Comparison of ENCODE assay signal across 21 cellular contexts in genomic region chr9:114286146-114286679, GRCh38. TPM values are rescaled to one million over a fixed set of nuclear protein-coding genes. Genes with fewer than 3 reads are reported as not detected.
DNase-seq lines count a peak whose midpoint lies in the region; ATAC-seq and TF ChIP-seq lines count a peak whose summit lies in the region.
"Had no signal": no experiment of that assay in that cellular context is flagged by ENCODE, and none has a peak within 500 bp of the region (broad histone marks: within the 10 kb centered on the region; RNA-seq: fewer than 3 reads in every experiment).

No MANE protein-coding gene starts in this region.

- no peaks in the 10 kb centered on the region for H3K36me3 Mint-ChIP-seq in activated naive CD8-positive, alpha-beta T cell treated with anti-CD3 and anti-CD28 coated beads, Interleukin-2, amount 10 ng/mL, durations not matched to agents 7 days and 5 days
- no peaks in the 10 kb centered on the region for H3K36me3 Mint-ChIP-seq in activated naive CD8-positive, alpha-beta T cell treated with anti-CD3 and anti-CD28 coated beads, Interleukin-2, amount 50 U/mL, for 24 hours (ENCODE audit: low read depth)
- peaks cover 3% of the 10 kb centered on the region for H3K36me3 Mint-ChIP-seq in brain
- H3K36me3 Mint-ChIP-seq: IgD-negative memory B cell had no signal

- H3K9me3 ChIP-seq in mesenchymal stem cell (ENCODE audit: control insufficient read depth, low read length), result no peaks in the 10 kb centered on the region
- H3K9me3 ChIP-seq in tibial artery, result no peaks in the 10 kb centered on the region
- H3K9me3 ChIP-seq: BLaER1, gastrocnemius medialis, MG63 had no signal

- H3K4me1 Mint-ChIP-seq in activated naive CD8-positive, alpha-beta T cell treated with anti-CD3 and anti-CD28 coated beads, Interleukin-2, amount 10 ng/mL, durations not matched to agents 7 days and 5 days, result peaks cover 4% of the 10 kb centered on the region
- H3K4me1 Mint-ChIP-seq in activated naive CD8-positive, alpha-beta T cell treated with anti-CD3 and anti-CD28 coated beads, Interleukin-2, amount 50 U/mL, for 24 hours, result peaks cover 6% of the 10 kb centered on the region
- peaks cover 52% of the 10 kb centered on the region for H3K4me1 Mint-ChIP-seq in brain

- peaks cover 83% of the 10 kb centered on the region for H3K4me1 ChIP-seq in mesenchymal stem cell (ENCODE audit: control insufficient read depth, insufficient read depth, low read depth, low read length)
- peaks cover 0 to 19% (median 10%) of the 10 kb centered on the region in 4 donors for H3K4me1 ChIP-seq in tibial artery
- H3K4me1 ChIP-seq: gastrocnemius medialis had no signal

- H2BK12ac ChIP-seq in mesenchymal stem cell (ENCODE audit: low read length in 2 of 2), result no peak overlapping the region

- H3K23ac ChIP-seq in mesenchymal stem cell (ENCODE audit: low read length in 2 of 2), result no peak overlapping the region

- H3K14ac ChIP-seq in mesenchymal stem cell (ENCODE audit: low read length in 2 of 2), result no peak overlapping the region

- no peak for ATAC-seq in activated naive CD8-positive, alpha-beta T cell treated with anti-CD3 and anti-CD28 coated beads, Interleukin-2, amount 10 ng/mL, durations not matched to agents 7 days and 5 days (ENCODE audit: low read depth)
- no peak for ATAC-seq in activated naive CD8-positive, alpha-beta T cell treated with anti-CD3 and anti-CD28 coated beads, Interleukin-2, amount 50 U/mL, for 24 hours
- ATAC-seq: gastrocnemius medialis had no signal

- H3K4me3 Mint-ChIP-seq in activated naive CD8-positive, alpha-beta T cell treated with anti-CD3 and anti-CD28 coated beads, Interleukin-2, amount 10 ng/mL, durations not matched to agents 7 days and 5 days, result no peak overlapping the region
- no peak overlapping the region for H3K4me3 Mint-ChIP-seq in activated naive CD8-positive, alpha-beta T cell treated with anti-CD3 and anti-CD28 coated beads, Interleukin-2, amount 50 U/mL, for 24 hours
- no peak overlapping the region for H3K4me3 Mint-ChIP-seq in brain
- H3K4me3 Mint-ChIP-seq: central memory CD8-positive, alpha-beta T cell; IgD-negative memory B cell had no signal

- H3K36me3 ChIP-seq in mesenchymal stem cell (ENCODE audit: control insufficient read depth in 1 of 2, insufficient read depth in 2 of 2, low read depth in 1 of 2, low read length in 2 of 2) (peaks cover 0 to 61% of the 10 kb centered on the region in 2 experiments), tibial artery (no peaks in the 10 kb centered on the region)
- H3K36me3 ChIP-seq: gastrocnemius medialis had no signal

- intact Hi-C loops in tibial artery (cut with DNase I; ENCODE audit: low total_unique reads), result loop anchor here (10.0 kb wide), 1 partner anchor 201 kb away; no protein-coding TSS in a partner anchor

- no peak overlapping the region for H4K8ac ChIP-seq in mesenchymal stem cell (ENCODE audit: low read length)

- H3K27ac ChIP-seq in mesenchymal stem cell (ENCODE audit: low read length, poor library complexity, severe bottlenecking), result no peak overlapping the region
- no peak overlapping the region for H3K27ac ChIP-seq in tibial artery
- H3K27ac ChIP-seq: BLaER1, gastrocnemius medialis, HL-60 had no signal

- no peak overlapping the region for H2AFZ ChIP-seq in mesenchymal stem cell (ENCODE audit: low read depth, low read length)

- no peak overlapping the region for H3K4me3 ChIP-seq in mesenchymal stem cell (ENCODE audit: insufficient read depth in 1 of 2, low read depth in 1 of 2, low read length in 2 of 2)
- H3K4me3 ChIP-seq in tibial artery, result no peak overlapping the region
- H3K4me3 ChIP-seq: BLaER1, gastrocnemius medialis, MG63 had no signal

- TF ChIP-seq CTCF in brain (conservative IDR thresholded peaks at IDR 0.05) (no peak), tibial artery (IDR thresholded peaks at IDR 0.05) (no peak)

- H2AK5ac ChIP-seq in mesenchymal stem cell (ENCODE audit: low read length, severe bottlenecking), result peak overlapping the region; percentile 58

- peaks cover 11% of the 10 kb centered on the region for H3K79me1 ChIP-seq in mesenchymal stem cell (replicated peaks; ENCODE audit: low read length, poor library complexity, severe bottlenecking)

- H3K9ac ChIP-seq in mesenchymal stem cell (ENCODE audit: low read length), result peak overlapping the region; percentile 66

- no peaks in the 10 kb centered on the region for H3K27me3 Mint-ChIP-seq in activated naive CD8-positive, alpha-beta T cell treated with anti-CD3 and anti-CD28 coated beads, Interleukin-2, amount 10 ng/mL, durations not matched to agents 7 days and 5 days
- peaks cover 2% of the 10 kb centered on the region for H3K27me3 Mint-ChIP-seq in activated naive CD8-positive, alpha-beta T cell treated with anti-CD3 and anti-CD28 coated beads, Interleukin-2, amount 50 U/mL, for 24 hours
- no peaks in the 10 kb centered on the region for H3K27me3 Mint-ChIP-seq in brain

- no peaks in the 10 kb centered on the region for H3K27me3 ChIP-seq in mesenchymal stem cell (ENCODE audit: control insufficient read depth in 1 of 2, insufficient read depth in 1 of 2, low read length in 2 of 2)
- no peaks in the 10 kb centered on the region for H3K27me3 ChIP-seq in tibial artery
- H3K27me3 ChIP-seq: BLaER1, gastrocnemius medialis, MG63 had no signal

- H3K27ac Mint-ChIP-seq in activated naive CD8-positive, alpha-beta T cell treated with anti-CD3 and anti-CD28 coated beads, Interleukin-2, amount 10 ng/mL, durations not matched to agents 7 days and 5 days, result no peak overlapping the region
- no peak overlapping the region for H3K27ac Mint-ChIP-seq in activated naive CD8-positive, alpha-beta T cell treated with anti-CD3 and anti-CD28 coated beads, Interleukin-2, amount 50 U/mL, for 24 hours
- peak overlapping the region in 3 of 5 experiments; percentile 19 to 41 (median 36) for H3K27ac Mint-ChIP-seq in brain

- H2BK5ac ChIP-seq in mesenchymal stem cell (ENCODE audit: low read depth, low read length, poor library complexity, severe bottlenecking), result no peak overlapping the region

- H2BK15ac ChIP-seq in mesenchymal stem cell (ENCODE audit: low read depth, poor library complexity, severe bottlenecking), result peak overlapping the region; percentile 4

- no peak overlapping the region for H3K4me2 ChIP-seq in mesenchymal stem cell (ENCODE audit: low read length, poor library complexity, severe bottlenecking)
- H3K4me2 ChIP-seq: BLaER1 had no signal

- POLR2A ChIA-PET in activated naive CD8-positive, alpha-beta T cell treated with anti-CD3 and anti-CD28 coated beads, Interleukin-2, amount 10 ng/mL, durations not matched to agents 7 days and 5 days (lab: Charles Lee), result no interaction called here

- H2BK120ac ChIP-seq in mesenchymal stem cell (ENCODE audit: low read depth, low read length), result no peak overlapping the region

- H3K18ac ChIP-seq in mesenchymal stem cell (ENCODE audit: low read depth in 1 of 2, low read length in 2 of 2), result peak overlapping the region; percentile 11 to 43

- peak; percentile 2 for DNase-seq in activated naive CD8-positive, alpha-beta T cell treated with anti-CD3 and anti-CD28 coated beads, Interleukin-2, amount 10 ng/mL, durations not matched to agents 7 days and 5 days
- DNase-seq in activated naive CD8-positive, alpha-beta T cell treated with anti-CD3 and anti-CD28 coated beads, Interleukin-2, amount 50 U/mL, for 24 hours, result no peak
- no peak for DNase-seq in mesenchymal stem cell
- peak; percentile 7 to 25 for DNase-seq in tibial artery
- DNase-seq in NCI-H524 (lab: John Stamatoyannopoulos, UW), result no peak
- no peak for DNase-seq in activated effector memory CD4-positive, alpha-beta T cell treated with anti-CD3 and anti-CD28 coated beads, Interleukin-2, amount 50 U/mL, for 16 hours
- DNase-seq in T-helper 9 cell, result no peak
- DNase-seq: activated CD4-positive, alpha-beta T cell treated with anti-CD3 and anti-CD28 coated beads for 48 hours; activated naive CD4-positive, alpha-beta T cell; activated T-cell treated with anti-CD3 and anti-CD28 coated beads for 4 hours; effector CD4-positive, alpha-beta T cell; NCI-H1417 treated with DMSO at 0.1 percent for 48 hours; NCI-H526 treated with DMSO at 0.1 percent for 48 hours; stimulated activated CD8-positive, alpha-beta memory T cell treated with anti-CD3 and anti-CD28 coated beads, Interleukin-4, amount 100 ng/mL, for 48 hours had no signal

- no peak overlapping the region for H4K91ac ChIP-seq in mesenchymal stem cell (ENCODE audit: low read length)

- WGBS in mesenchymal stem cell, result 96% methylated on average over 6 of the region's 10 CpGs

- no peak overlapping the region for H3K4ac ChIP-seq in mesenchymal stem cell (ENCODE audit: low read depth in 1 of 2, low read length in 2 of 2)

- no peaks in the 10 kb centered on the region for H3K9me3 Mint-ChIP-seq in activated naive CD8-positive, alpha-beta T cell treated with anti-CD3 and anti-CD28 coated beads, Interleukin-2, amount 10 ng/mL, durations not matched to agents 7 days and 5 days
- no peaks in the 10 kb centered on the region for H3K9me3 Mint-ChIP-seq in activated naive CD8-positive, alpha-beta T cell treated with anti-CD3 and anti-CD28 coated beads, Interleukin-2, amount 50 U/mL, for 24 hours
- H3K9me3 Mint-ChIP-seq in brain, result no peaks in the 10 kb centered on the region
- H3K9me3 Mint-ChIP-seq: central memory CD8-positive, alpha-beta T cell; IgD-negative memory B cell had no signal

RNA-seq across cellular contexts. Expression of gene ORM1, which starts 36.7 kb away (rescaled TPM):
- not detected for total RNA-seq in activated naive CD8-positive, alpha-beta T cell treated with anti-CD3 and anti-CD28 coated beads, Interleukin-2, amount 10 ng/mL, durations not matched to agents 7 days and 5 days
- polyA plus RNA-seq in brain (ENCODE audit: insufficient read depth, low read depth, low replicate concordance), result 3.2 TPM
- not detected for polyA plus RNA-seq in mesenchymal stem cell (2013, experiment 1 of 2)
- polyA plus RNA-seq in mesenchymal stem cell (2013, experiment 2 of 2), result not detected
- polyA plus RNA-seq: IgD-negative memory B cell had no signal

RNA-seq across cellular contexts. Expression of gene ORM2, which starts 43.5 kb away (rescaled TPM):
- not detected for total RNA-seq in activated naive CD8-positive, alpha-beta T cell treated with anti-CD3 and anti-CD28 coated beads, Interleukin-2, amount 10 ng/mL, durations not matched to agents 7 days and 5 days
- 0.49 TPM for polyA plus RNA-seq in brain (ENCODE audit: insufficient read depth, low read depth, low replicate concordance)
- polyA plus RNA-seq in mesenchymal stem cell (2013, experiment 1 of 2), result not detected
- polyA plus RNA-seq in mesenchymal stem cell (2013, experiment 2 of 2), result not detected
- polyA plus RNA-seq: IgD-negative memory B cell had no signal

Comparison
In these comparisons a context has a peak if more than half of its experiments do, and no peak if none do; other contexts are left out.
1. DNase-seq: peak in activated naive CD8-positive, alpha-beta T cell treated with anti-CD3 and anti-CD28 coated beads, Interleukin-2, amount 10 ng/mL, durations not matched to agents 7 days and 5 days (single experiment) and tibial artery (2 of 2); none in activated naive CD8-positive, alpha-beta T cell treated with anti-CD3 and anti-CD28 coated beads, Interleukin-2, amount 50 U/mL, for 24 hours (single experiment), mesenchymal stem cell (single experiment), NCI-H524 (0 of 2), activated effector memory CD4-positive, alpha-beta T cell treated with anti-CD3 and anti-CD28 coated beads, Interleukin-2, amount 50 U/mL, for 16 hours (single experiment) and T-helper 9 cell (single experiment).
2. H3K27ac Mint-ChIP-seq: peak in brain (3 of 5); none in activated naive CD8-positive, alpha-beta T cell treated with anti-CD3 and anti-CD28 coated beads, Interleukin-2, amount 10 ng/mL, durations not matched to agents 7 days and 5 days (single experiment) and activated naive CD8-positive, alpha-beta T cell treated with anti-CD3 and anti-CD28 coated beads, Interleukin-2, amount 50 U/mL, for 24 hours (single experiment).